8 cellular contexts compared by ENCODE assay signal in genomic region chr2:112869258-112869842, GRCh38. TPM values are rescaled to one million over a fixed set of nuclear protein-coding genes. Genes with fewer than 3 reads are reported as not detected.
DNase-seq lines count a peak whose midpoint lies in the region; ATAC-seq lines count a peak whose summit lies in the region.

No MANE protein-coding gene starts in this region.

- no peaks in the 10 kb centered on the region for H3K4me1 Mint-ChIP-seq in activated naive CD4-positive, alpha-beta T cell treated with anti-CD3 and anti-CD28 coated beads for 36 hours (ENCODE audit: low read depth)
- no peaks in the 10 kb centered on the region for H3K4me1 Mint-ChIP-seq in activated T-helper 1 cell treated with anti-CD3 and anti-CD28 coated beads, Interleukin-12 subunit alpha, Interleukin-12 subunit beta, Interleukin-2, Interleukin-4 antibody, amounts not matched to agents 30 ng/mL and 10 ng/mL and 1 ng/mL, durations not matched to agents 14 hours and 24 hours and 36 hours (ENCODE audit: low read depth)

- H3K36me3 Mint-ChIP-seq in activated naive CD4-positive, alpha-beta T cell treated with anti-CD3 and anti-CD28 coated beads for 36 hours (ENCODE audit: low read depth), result no peaks in the 10 kb centered on the region
- H3K36me3 Mint-ChIP-seq in activated naive CD4-positive, alpha-beta T cell treated with anti-CD3 and anti-CD28 coated beads, Interleukin-2, amount 50 U/mL, for 72 hours, result no peaks in the 10 kb centered on the region
- H3K36me3 Mint-ChIP-seq in activated T-helper 1 cell treated with anti-CD3 and anti-CD28 coated beads, Interleukin-12 subunit alpha, Interleukin-12 subunit beta, Interleukin-2, Interleukin-4 antibody, amounts not matched to agents 30 ng/mL and 10 ng/mL and 1 ng/mL, durations not matched to agents 14 hours and 24 hours and 36 hours (ENCODE audit: low read depth), result no peaks in the 10 kb centered on the region

- intact Hi-C loops in activated naive CD4-positive, alpha-beta T cell treated with anti-CD3 and anti-CD28 coated beads for 36 hours (cut with micrococcal nuclease), result no loop called here
- intact Hi-C loops in activated T-helper 1 cell treated with anti-CD3 and anti-CD28 coated beads, Interleukin-12 subunit alpha, Interleukin-12 subunit beta, Interleukin-2, Interleukin-4 antibody, amounts not matched to agents 30 ng/mL and 10 ng/mL and 1 ng/mL, durations not matched to agents 14 hours and 24 hours and 36 hours (cut with micrococcal nuclease), result no loop called here

- no peak for ATAC-seq in activated naive CD4-positive, alpha-beta T cell treated with anti-CD3 and anti-CD28 coated beads, Interleukin-2, amount 50 U/mL, for 72 hours
- no peak for ATAC-seq in GM18498 (IDR thresholded peaks at IDR 0.05; ENCODE audit: unreplicated experiment)

- no peak overlapping the region for H3K4me3 Mint-ChIP-seq in activated naive CD4-positive, alpha-beta T cell treated with anti-CD3 and anti-CD28 coated beads for 36 hours
- H3K4me3 Mint-ChIP-seq in activated T-helper 1 cell treated with anti-CD3 and anti-CD28 coated beads, Interleukin-12 subunit alpha, Interleukin-12 subunit beta, Interleukin-2, Interleukin-4 antibody, amounts not matched to agents 30 ng/mL and 10 ng/mL and 1 ng/mL, durations not matched to agents 14 hours and 24 hours and 36 hours, result no peak overlapping the region

- DNase-seq in activated naive CD4-positive, alpha-beta T cell treated with anti-CD3 and anti-CD28 coated beads for 36 hours, result peak; percentile 27
- no peak for DNase-seq in activated naive CD4-positive, alpha-beta T cell treated with anti-CD3 and anti-CD28 coated beads, Interleukin-2, amount 50 U/mL, for 72 hours (ENCODE audit: low spot score in 2 of 2)
- DNase-seq in NOMO-1 (lab: John Stamatoyannopoulos, UW; ENCODE audit: unreplicated experiment in 2 of 2) (peak; percentile 75 to 79), epithelial cell of prostate (ENCODE audit: low read depth, low spot score) (peak; percentile 86), renal cortical epithelial cell (ENCODE audit: low read depth) (peak; percentile 94)
- DNase-seq in activated T-helper 1 cell treated with anti-CD3 and anti-CD28 coated beads, Interleukin-12 subunit alpha, Interleukin-12 subunit beta, Interleukin-2, Interleukin-4 antibody, amounts not matched to agents 30 ng/mL and 10 ng/mL and 1 ng/mL, durations not matched to agents 14 hours and 24 hours and 36 hours (ENCODE audit: low spot score), result no peak
- DNase-seq in effector CD4-positive, alpha-beta T cell, result no peak

- H3K27ac Mint-ChIP-seq in activated naive CD4-positive, alpha-beta T cell treated with anti-CD3 and anti-CD28 coated beads for 36 hours, result no peak overlapping the region
- H3K27ac Mint-ChIP-seq in activated naive CD4-positive, alpha-beta T cell treated with anti-CD3 and anti-CD28 coated beads, Interleukin-2, amount 50 U/mL, for 72 hours, result no peak overlapping the region
- H3K27ac Mint-ChIP-seq in activated T-helper 1 cell treated with anti-CD3 and anti-CD28 coated beads, Interleukin-12 subunit alpha, Interleukin-12 subunit beta, Interleukin-2, Interleukin-4 antibody, amounts not matched to agents 30 ng/mL and 10 ng/mL and 1 ng/mL, durations not matched to agents 14 hours and 24 hours and 36 hours, result no peak overlapping the region

- H3K27me3 Mint-ChIP-seq in activated naive CD4-positive, alpha-beta T cell treated with anti-CD3 and anti-CD28 coated beads for 36 hours (ENCODE audit: low read depth), result peaks cover 11% of the 10 kb centered on the region
- H3K27me3 Mint-ChIP-seq in activated T-helper 1 cell treated with anti-CD3 and anti-CD28 coated beads, Interleukin-12 subunit alpha, Interleukin-12 subunit beta, Interleukin-2, Interleukin-4 antibody, amounts not matched to agents 30 ng/mL and 10 ng/mL and 1 ng/mL, durations not matched to agents 14 hours and 24 hours and 36 hours (ENCODE audit: insufficient read depth), result peaks cover 35% of the 10 kb centered on the region

- CTCF ChIA-PET in activated naive CD4-positive, alpha-beta T cell treated with anti-CD3 and anti-CD28 coated beads for 36 hours (lab: Charles Lee), result no interaction called here

- H3K27ac ChIP-seq in epithelial cell of prostate, result peak overlapping the region; percentile 75

- H3K9me3 Mint-ChIP-seq in activated naive CD4-positive, alpha-beta T cell treated with anti-CD3 and anti-CD28 coated beads for 36 hours, result no peaks in the 10 kb centered on the region
- peaks cover 0 to 5% of the 10 kb centered on the region in 2 donors for H3K9me3 Mint-ChIP-seq in activated naive CD4-positive, alpha-beta T cell treated with anti-CD3 and anti-CD28 coated beads, Interleukin-2, amount 50 U/mL, for 72 hours
- H3K9me3 Mint-ChIP-seq in activated T-helper 1 cell treated with anti-CD3 and anti-CD28 coated beads, Interleukin-12 subunit alpha, Interleukin-12 subunit beta, Interleukin-2, Interleukin-4 antibody, amounts not matched to agents 30 ng/mL and 10 ng/mL and 1 ng/mL, durations not matched to agents 14 hours and 24 hours and 36 hours, result peaks cover 12% of the 10 kb centered on the region

RNA-seq across cellular contexts. Expression of gene IL1B, which starts 32.8 kb away (rescaled TPM):
- not detected for total RNA-seq in activated naive CD4-positive, alpha-beta T cell treated with anti-CD3 and anti-CD28 coated beads for 36 hours
- under 1 TPM in 1 of 2 donors, not detected in 1; 0.25 TPM for total RNA-seq in activated naive CD4-positive, alpha-beta T cell treated with anti-CD3 and anti-CD28 coated beads, Interleukin-2, amount 50 U/mL, for 72 hours
- total RNA-seq in renal cortical epithelial cell, result 0.35 and 4.5 TPM in 2 replicates
- 0.23 and 0.44 TPM in 2 replicates for total RNA-seq in activated T-helper 1 cell treated with anti-CD3 and anti-CD28 coated beads, Interleukin-12 subunit alpha, Interleukin-12 subunit beta, Interleukin-2, Interleukin-4 antibody, amounts not matched to agents 30 ng/mL and 10 ng/mL and 1 ng/mL, durations not matched to agents 14 hours and 24 hours and 36 hours

RNA-seq across cellular contexts. Expression of gene IL37, which starts 41.6 kb away (rescaled TPM):
- total RNA-seq in activated naive CD4-positive, alpha-beta T cell treated with anti-CD3 and anti-CD28 coated beads for 36 hours, result not detected
- total RNA-seq in activated naive CD4-positive, alpha-beta T cell treated with anti-CD3 and anti-CD28 coated beads, Interleukin-2, amount 50 U/mL, for 72 hours, result under 1 TPM in 1 of 2 donors, not detected in 1; 0.32 TPM
- not detected in 2 replicates for total RNA-seq in renal cortical epithelial cell
- total RNA-seq in activated T-helper 1 cell treated with anti-CD3 and anti-CD28 coated beads, Interleukin-12 subunit alpha, Interleukin-12 subunit beta, Interleukin-2, Interleukin-4 antibody, amounts not matched to agents 30 ng/mL and 10 ng/mL and 1 ng/mL, durations not matched to agents 14 hours and 24 hours and 36 hours, result not detected in 2 replicates

Comparison
In these comparisons a context has a peak if more than half of its experiments do, and no peak if none do; other contexts are left out.
1. DNase-seq: peak in activated naive CD4-positive, alpha-beta T cell treated with anti-CD3 and anti-CD28 coated beads for 36 hours (single experiment), NOMO-1 (2 of 2), epithelial cell of prostate (single experiment) and renal cortical epithelial cell (single experiment); none in activated naive CD4-positive, alpha-beta T cell treated with anti-CD3 and anti-CD28 coated beads, Interleukin-2, amount 50 U/mL, for 72 hours (0 of 2), activated T-helper 1 cell treated with anti-CD3 and anti-CD28 coated beads, Interleukin-12 subunit alpha, Interleukin-12 subunit beta, Interleukin-2, Interleukin-4 antibody, amounts not matched to agents 30 ng/mL and 10 ng/mL and 1 ng/mL, durations not matched to agents 14 hours and 24 hours and 36 hours (single experiment) and effector CD4-positive, alpha-beta T cell (single experiment).